In genomic region chr12:132415456-132416120, GRCh38 we compare ENCODE assay signal across 10 cellular contexts.
DNase-seq lines count a peak whose midpoint lies in the region; ATAC-seq and TF ChIP-seq lines count a peak whose summit lies in the region.
"Had no signal": no experiment of that assay in that cellular context is flagged by ENCODE, and none has a peak within 500 bp of the region (broad histone marks: within the 10 kb centered on the region; RNA-seq: fewer than 3 reads in every experiment).

No MANE protein-coding gene starts in this region.

- WGBS in heart right ventricle, 2 donors = 64 to 70% methylated on average over 21 of the region's 21 CpGs
- 79 to 80% methylated on average over 5 to 21 of the region's 21 CpGs for WGBS in testis, 2 donors

- no peaks in the 10 kb centered on the region for H3K9me3 ChIP-seq in OCI-LY3 (ENCODE audit: insufficient read depth, low read length)
- H3K9me3 ChIP-seq in heart right ventricle = no peaks in the 10 kb centered on the region
- H3K9me3 ChIP-seq in testis = no peaks in the 10 kb centered on the region
- H3K9me3 ChIP-seq: thyroid gland had no signal

- H3K4me3 ChIP-seq in OCI-LY3 (ENCODE audit: low read length) (peak overlapping the region; percentile 78), heart right ventricle (no peak overlapping the region), testis (no peak overlapping the region)
- H3K4me3 ChIP-seq: thyroid gland had no signal

- H3K79me2 ChIP-seq in OCI-LY3 (ENCODE audit: low read length) = no peaks in the 10 kb centered on the region

- peak overlapping the region; percentile 60 for H3K9ac ChIP-seq in OCI-LY3 (ENCODE audit: low read length)

- no peak overlapping the region for H3K27ac ChIP-seq in OCI-LY3 (ENCODE audit: low read length)
- H3K27ac ChIP-seq in heart right ventricle = no peak overlapping the region
- no peak overlapping the region for H3K27ac ChIP-seq in testis
- H3K27ac ChIP-seq: dorsolateral prefrontal cortex, thyroid gland had no signal

- H3K27me3 ChIP-seq in OCI-LY3 (ENCODE audit: low read depth, low read length) = 0 out of 2 replicates have a peak, but pooled peaks cover 5% of the 10 kb centered on the region
- H3K27me3 ChIP-seq in heart right ventricle = peaks cover 8 to 72% (median 63%) of the 10 kb centered on the region in 7 donors
- H3K27me3 ChIP-seq in testis = no peaks in the 10 kb centered on the region
- H3K27me3 ChIP-seq: thyroid gland had no signal

- H3K4me2 ChIP-seq in OCI-LY3 (ENCODE audit: low read length) = peak overlapping the region; percentile 98

- DNase-seq in Right ventricle myocardium inferior (ENCODE audit: missing footprints) (peak; percentile 55), cardiac septum (ENCODE audit: low spot score) (no peak), heart right ventricle (no peak), testis (no peak), UCSD-AML1 (lab: John Stamatoyannopoulos, UW; ENCODE audit: unreplicated experiment) (no peak)
- DNase-seq in stimulated activated naive CD8-positive, alpha-beta T cell treated with anti-CD3 and anti-CD28 coated beads, Interleukin-15, Interleukin-2, amounts not matched to agents 100 U/mL and 50 U/mL, for 24 hours = no peak

- H4K20me1 ChIP-seq in OCI-LY3 (ENCODE audit: insufficient read depth, low read length) = no peaks in the 10 kb centered on the region

- intact Hi-C loops in Right ventricle myocardium inferior (cut with DNase I) (loop anchor here (1.0 kb wide), 2 partner anchors 108 to 200 kb away; no protein-coding TSS in a partner anchor), cardiac septum (cut with DNase I) (loop anchor here (2.0 to 10.0 kb wide), 3 partner anchors 111 to 261 kb away; no protein-coding TSS in a partner anchor), heart right ventricle (cut with DNase I) (loop anchor here (1.0 to 10.0 kb wide), 10 partner anchors 107 to 261 kb away; partner anchors contain the start of gene P2RX2 (in 1 of the 10)), testis (cut with DNase I; ENCODE audit: low total_unique reads) (loop anchor here (10.0 kb wide), 3 partner anchors 109 to 261 kb away; no protein-coding TSS in a partner anchor)

- no peak for TF ChIP-seq POLR2A in testis (IDR thresholded peaks at IDR 0.05)

- H3K4me1 ChIP-seq in OCI-LY3 (ENCODE audit: low read length) (peaks cover 4% of the 10 kb centered on the region; the same call in 1 of the 2 replicates), heart right ventricle (peaks cover 0 to 14% (median 5%) of the 10 kb centered on the region in 9 donors), testis (peaks cover 5% of the 10 kb centered on the region)

- peak; percentile 8 for ATAC-seq in Right ventricle myocardium inferior
- ATAC-seq in heart right ventricle = peak in 5 of 8 donors; percentile 3 to 29 (median 15)
- ATAC-seq in stimulated activated naive CD8-positive, alpha-beta T cell treated with anti-CD3 and anti-CD28 coated beads, Interleukin-15, Interleukin-2, amounts not matched to agents 100 U/mL and 50 U/mL, for 24 hours = peak; percentile 4
- no peak for ATAC-seq in GM19035 (IDR thresholded peaks at IDR 0.05; ENCODE audit: unreplicated experiment)

- H3K36me3 ChIP-seq in OCI-LY3 (replicated peaks; ENCODE audit: low read depth, low read length) (no peaks in the 10 kb centered on the region), heart right ventricle (no peaks in the 10 kb centered on the region), testis (ENCODE audit: low read depth, missing control alignments) (no peaks in the 10 kb centered on the region)
- H3K36me3 ChIP-seq: thyroid gland had no signal

- H2AFZ ChIP-seq in OCI-LY3 (ENCODE audit: low read depth, low read length) = peak overlapping the region; percentile 86; the same call in 1 of the 2 replicates

- TF ChIP-seq CTCF in OCI-LY3 (IDR thresholded peaks at IDR 0.05; ENCODE audit: low read depth, low read length) (no peak), heart right ventricle (IDR thresholded peaks at IDR 0.05) (no peak), testis (IDR thresholded peaks at IDR 0.05) (no peak)
